ENCODE assay signal across 20 cellular contexts in the genomic region with DNA sequence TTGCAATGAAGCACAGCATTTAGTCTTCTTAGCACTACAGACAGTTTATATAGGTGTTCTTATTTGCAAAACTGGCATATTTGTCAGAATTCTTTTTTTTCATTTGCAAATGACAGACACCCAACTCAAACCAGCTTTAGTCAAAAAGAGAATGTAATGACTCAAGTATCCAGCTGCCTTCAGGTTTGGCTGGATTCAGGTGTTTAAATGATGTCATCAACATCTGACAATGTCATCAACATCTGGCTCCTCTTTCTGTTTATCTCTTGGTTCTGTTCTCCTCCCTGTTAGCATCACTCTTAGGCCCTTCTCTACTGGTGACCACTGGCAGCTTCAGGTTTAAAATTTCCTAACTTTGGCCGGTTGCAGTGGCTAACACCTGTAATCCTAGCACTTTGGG. TPM values are rescaled to one million over a fixed set of nuclear protein-coding genes. Genes with fewer than 3 reads are reported as not detected.
"Had no signal": no experiment of that assay in that cellular context is flagged by ENCODE, and none has a peak within 500 bp of the region (broad histone marks: within the 10 kb centered on the region; RNA-seq: fewer than 3 reads in every experiment).

No MANE protein-coding gene starts in this region.

- H3K9me3 ChIP-seq: left ventricle myocardium inferior, neutrophil had no signal

- DNase-seq: activated CD4-positive, alpha-beta memory T cell treated with anti-CD3 and anti-CD28 coated beads, Interleukin-2, amount 10 ng/mL, durations not matched to agents 7 days and 5 days; activated CD4-positive, alpha-beta T cell treated with anti-CD3 and anti-CD28 coated beads for 48 hours; activated CD4-positive, CD25-positive, alpha-beta regulatory T cell; activated CD8-positive, alpha-beta memory T cell treated with anti-CD3 and anti-CD28 coated beads, Interleukin-2, amount 10 ng/mL, durations not matched to agents 7 days and 5 days; activated naive CD4-positive, alpha-beta T cell treated with Interleukin-2 at 50 U/mL for 16 hours; activated naive CD8-positive, alpha-beta T cell treated with anti-CD3 and anti-CD28 coated beads, Interleukin-2, amount 10 ng/mL, durations not matched to agents 7 days and 5 days; activated T-cell treated with anti-CD3 and anti-CD28 coated beads, Interleukin-2, amount 50 U/mL, for 1 hour; foreskin melanocyte; left ventricle myocardium inferior; mesenchymal stem cell; stimulated activated CD4-positive, alpha-beta T cell treated with anti-CD3 and anti-CD28 coated beads, Interleukin-4, amount 100 ng/mL, for 4 hours; T-helper 1 cell; T-helper 9 cell had no signal

- H3K4me1 ChIP-seq: left ventricle myocardium inferior, parathyroid adenoma had no signal

- ATAC-seq: activated CD8-positive, alpha-beta memory T cell treated with anti-CD3 and anti-CD28 coated beads, Interleukin-2, amount 10 ng/mL, durations not matched to agents 7 days and 5 days; sciatic nerve had no signal

- H3K4me3 ChIP-seq: left ventricle myocardium inferior had no signal

- H3K79me2 ChIP-seq: parathyroid adenoma had no signal

- H2AFZ ChIP-seq: parathyroid adenoma had no signal

- H3K36me3 ChIP-seq: left ventricle myocardium inferior, neutrophil had no signal

- H3K9ac ChIP-seq: parathyroid adenoma had no signal

- H3K27ac ChIP-seq: left ventricle myocardium inferior, neutrophil, parathyroid adenoma had no signal

RNA-seq across cellular contexts. Expression of a gene that starts 18.9 kb away (rescaled TPM):
- total RNA-seq: activated naive CD8-positive, alpha-beta T cell treated with anti-CD3 and anti-CD28 coated beads, Interleukin-2, amount 10 ng/mL, durations not matched to agents 7 days and 5 days; activated T-helper 2 cell treated with anti-CD3 and anti-CD28 coated beads, Interferon-gamma antibody, Interleukin-2, Interleukin-4, amounts not matched to agents 10 μg/mL and 5 μg/mL and 100 μg/mL, durations not matched to agents 14 hours and 24 hours and 36 hours; cardiac septum; fibroblast of lung; natural killer cell treated with Interleukin-12 subunit alpha and Interleukin-12 subunit beta and Interleukin-15 and Interleukin-18, amount 100 ng/mL, for 72 hours had no signal
- polyA plus RNA-seq: fibroblast of lung had no signal
